Comparison of ENCODE assay signal across 1 cellular context in genomic region chr2:28986429-28986828, GRCh38.
TF ChIP-seq lines count a peak whose summit lies in the region.

No MANE protein-coding gene starts in this region.

TF ChIP-seq in SK-N-SH, 30 proteins besides CTCF, POLR2A, EP300 and RAD21 (continued from another document):
- TF ChIP-seq, protein P1, sequence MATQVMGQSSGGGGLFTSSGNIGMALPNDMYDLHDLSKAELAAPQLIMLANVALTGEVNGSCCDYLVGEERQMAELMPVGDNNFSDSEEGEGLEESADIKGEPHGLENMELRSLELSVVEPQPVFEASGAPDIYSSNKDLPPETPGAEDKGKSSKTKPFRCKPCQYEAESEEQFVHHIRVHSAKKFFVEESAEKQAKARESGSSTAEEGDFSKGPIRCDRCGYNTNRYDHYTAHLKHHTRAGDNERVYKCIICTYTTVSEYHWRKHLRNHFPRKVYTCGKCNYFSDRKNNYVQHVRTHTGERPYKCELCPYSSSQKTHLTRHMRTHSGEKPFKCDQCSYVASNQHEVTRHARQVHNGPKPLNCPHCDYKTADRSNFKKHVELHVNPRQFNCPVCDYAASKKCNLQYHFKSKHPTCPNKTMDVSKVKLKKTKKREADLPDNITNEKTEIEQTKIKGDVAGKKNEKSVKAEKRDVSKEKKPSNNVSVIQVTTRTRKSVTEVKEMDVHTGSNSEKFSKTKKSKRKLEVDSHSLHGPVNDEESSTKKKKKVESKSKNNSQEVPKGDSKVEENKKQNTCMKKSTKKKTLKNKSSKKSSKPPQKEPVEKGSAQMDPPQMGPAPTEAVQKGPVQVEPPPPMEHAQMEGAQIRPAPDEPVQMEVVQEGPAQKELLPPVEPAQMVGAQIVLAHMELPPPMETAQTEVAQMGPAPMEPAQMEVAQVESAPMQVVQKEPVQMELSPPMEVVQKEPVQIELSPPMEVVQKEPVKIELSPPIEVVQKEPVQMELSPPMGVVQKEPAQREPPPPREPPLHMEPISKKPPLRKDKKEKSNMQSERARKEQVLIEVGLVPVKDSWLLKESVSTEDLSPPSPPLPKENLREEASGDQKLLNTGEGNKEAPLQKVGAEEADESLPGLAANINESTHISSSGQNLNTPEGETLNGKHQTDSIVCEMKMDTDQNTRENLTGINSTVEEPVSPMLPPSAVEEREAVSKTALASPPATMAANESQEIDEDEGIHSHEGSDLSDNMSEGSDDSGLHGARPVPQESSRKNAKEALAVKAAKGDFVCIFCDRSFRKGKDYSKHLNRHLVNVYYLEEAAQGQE (IDR thresholded peaks at IDR 0.05; ENCODE audit: low read depth, low read length) = peak; percentile 83
- TF ChIP-seq NFIC (IDR thresholded peaks at IDR 0.05; ENCODE audit: borderline replicate concordance) = no peak
- TF ChIP-seq FOXJ3 (CRISPR knock-in tag; IDR thresholded peaks at IDR 0.05) = no peak
